18 cellular contexts compared by ENCODE assay signal in genomic region chr14:50523271-50524041, GRCh38. TPM values are rescaled to one million over a fixed set of nuclear protein-coding genes. Genes with fewer than 3 reads are reported as not detected.
A peak's percentile ranks its signal among the peaks of the same experiment; 100 is the strongest.
DNase-seq lines count a peak whose midpoint lies in the region; ATAC-seq and TF ChIP-seq lines count a peak whose summit lies in the region.
"Had no signal": no experiment of that assay in that cellular context is flagged by ENCODE, and none has a peak within 500 bp of the region (broad histone marks: within the 10 kb centered on the region; RNA-seq: fewer than 3 reads in every experiment).

No MANE protein-coding gene starts in this region.

- peaks cover 4% of the 10 kb centered on the region for H3K36me3 ChIP-seq in OCI-LY3 (replicated peaks; ENCODE audit: low read depth, low read length)
- H3K36me3 ChIP-seq: neutrophil, sigmoid colon had no signal

- H3K4me3 ChIP-seq in OCI-LY3 (ENCODE audit: low read length), result peak overlapping the region; percentile 18
- H3K4me3 ChIP-seq: MG63, sigmoid colon, stomach had no signal

- peaks cover 59% of the 10 kb centered on the region for H3K4me1 Mint-ChIP-seq in activated naive CD4-positive, alpha-beta T cell treated with anti-CD3 and anti-CD28 coated beads for 36 hours (ENCODE audit: low read depth)
- H3K4me1 Mint-ChIP-seq in effector memory CD8-positive, alpha-beta T cell (ENCODE audit: low read depth in 2 of 2), result peaks cover 45 to 53% of the 10 kb centered on the region in 2 donors

- H3K79me2 ChIP-seq in OCI-LY3 (ENCODE audit: low read length), result peaks cover 93% of the 10 kb centered on the region

- H4K20me1 ChIP-seq in OCI-LY3 (ENCODE audit: insufficient read depth, low read length), result peaks cover 43% of the 10 kb centered on the region

- no peaks in the 10 kb centered on the region for H3K27me3 Mint-ChIP-seq in activated naive CD4-positive, alpha-beta T cell treated with anti-CD3 and anti-CD28 coated beads for 36 hours (ENCODE audit: low read depth)
- no peaks in the 10 kb centered on the region for H3K27me3 Mint-ChIP-seq in effector memory CD8-positive, alpha-beta T cell

- H3K27me3 ChIP-seq in OCI-LY3 (ENCODE audit: low read depth, low read length), result no peaks in the 10 kb centered on the region
- H3K27me3 ChIP-seq: MG63, neutrophil, sigmoid colon, stomach had no signal

- CTCF ChIA-PET in activated naive CD4-positive, alpha-beta T cell treated with anti-CD3 and anti-CD28 coated beads for 36 hours (lab: Charles Lee), result interaction anchor here (1.0 to 4.4 kb wide), 6 partner anchors 8 to 255 kb away, joined by 3 to 28 read pairs (median 6); partner anchors contain the start of gene MAP4K5

- no peak for ATAC-seq in effector memory CD8-positive, alpha-beta T cell (replicated peaks)
- no peak for ATAC-seq in HG03097 (IDR thresholded peaks at IDR 0.05; ENCODE audit: low FRiP score, unreplicated experiment)
- ATAC-seq in Right ventricle myocardium superior (ENCODE audit: poor library complexity), result no peak

- no peak overlapping the region for H2AFZ ChIP-seq in OCI-LY3 (ENCODE audit: low read depth, low read length)

- peaks cover 46% of the 10 kb centered on the region for H3K4me1 ChIP-seq in OCI-LY3 (ENCODE audit: low read length)

- intact Hi-C loops in activated naive CD4-positive, alpha-beta T cell treated with anti-CD3 and anti-CD28 coated beads for 36 hours (cut with micrococcal nuclease), result loop anchor here (2.0 to 5.0 kb wide), 8 partner anchors 127 to 1879 kb away; partner anchors contain the start of genes CDKL1, KLHDC2, RPS29 and VCPKMT
- intact Hi-C loops in Right ventricle myocardium superior (cut with DNase I), result no loop called here

- peak overlapping the region; percentile 13 for H3K4me3 Mint-ChIP-seq in activated naive CD4-positive, alpha-beta T cell treated with anti-CD3 and anti-CD28 coated beads for 36 hours
- H3K4me3 Mint-ChIP-seq in effector memory CD8-positive, alpha-beta T cell, result peak overlapping the region in 1 of 2 donors; percentile 21
- H3K4me3 Mint-ChIP-seq: T-helper 1 cell treated with Interleukin-12 subunit alpha and Interleukin-12 subunit beta and Interleukin-4 antibody, amounts not matched to agents 30 μg/mL and 1 μg/mL, for 36 hours had no signal

- H3K4me2 ChIP-seq in OCI-LY3 (ENCODE audit: low read length), result peak overlapping the region; percentile 64

- peak overlapping the region; percentile 54 for H3K27ac Mint-ChIP-seq in activated naive CD4-positive, alpha-beta T cell treated with anti-CD3 and anti-CD28 coated beads for 36 hours
- peak overlapping the region; percentile 64 to 91 for H3K27ac Mint-ChIP-seq in effector memory CD8-positive, alpha-beta T cell

- H3K27ac ChIP-seq in OCI-LY3 (ENCODE audit: low read length) (peak overlapping the region; percentile 66), substantia nigra (ENCODE audit: low read depth, low read length, poor library complexity, severe bottlenecking) (peak overlapping the region; percentile 42)
- H3K27ac ChIP-seq: neutrophil, sigmoid colon had no signal

- peak overlapping the region; percentile 5; the same call in 1 of the 2 replicates for H3K9ac ChIP-seq in OCI-LY3 (ENCODE audit: low read length)

- H3K9me3 ChIP-seq in OCI-LY3 (ENCODE audit: insufficient read depth, low read length), result no peaks in the 10 kb centered on the region
- H3K9me3 ChIP-seq: MG63, neutrophil, sigmoid colon, stomach had no signal

- H3K9me3 Mint-ChIP-seq in activated naive CD4-positive, alpha-beta T cell treated with anti-CD3 and anti-CD28 coated beads for 36 hours, result no peaks in the 10 kb centered on the region
- no peaks in the 10 kb centered on the region for H3K9me3 Mint-ChIP-seq in effector memory CD8-positive, alpha-beta T cell
- H3K9me3 Mint-ChIP-seq: T-helper 1 cell treated with Interleukin-12 subunit alpha and Interleukin-12 subunit beta and Interleukin-4 antibody, amounts not matched to agents 30 μg/mL and 1 μg/mL, for 36 hours had no signal

- DNase-seq in activated naive CD4-positive, alpha-beta T cell treated with anti-CD3 and anti-CD28 coated beads for 36 hours, result no peak
- no peak for DNase-seq in activated naive CD4-positive, alpha-beta T cell treated with anti-CD3 and anti-CD28 coated beads, Interleukin-2, amount 50 U/mL, for 16 hours
- no peak for DNase-seq in effector memory CD8-positive, alpha-beta T cell
- no peak for DNase-seq in substantia nigra (lab: John Stamatoyannopoulos, UW)
- DNase-seq in Right ventricle myocardium superior, result no peak
- no peak for DNase-seq in A172 (ENCODE audit: low spot score)
- DNase-seq: activated CD4-positive, alpha-beta T cell treated with anti-CD3 and anti-CD28 coated beads for 4 hours; activated effector memory CD4-positive, alpha-beta T cell treated with Interleukin-2 at 50 U/mL for 16 hours; DMS 273 treated with DMSO at 0.1 percent for 48 hours; MG63; NCI-H2029; NCI-H524 treated with DMSO at 0.1 percent for 48 hours; sigmoid colon; stomach had no signal

- peaks cover 5% of the 10 kb centered on the region for H3K36me3 Mint-ChIP-seq in activated naive CD4-positive, alpha-beta T cell treated with anti-CD3 and anti-CD28 coated beads for 36 hours (ENCODE audit: low read depth)
- H3K36me3 Mint-ChIP-seq in effector memory CD8-positive, alpha-beta T cell (ENCODE audit: insufficient read depth), result peaks cover 5% of the 10 kb centered on the region

- no peak for TF ChIP-seq CTCF in OCI-LY3 (IDR thresholded peaks at IDR 0.05; ENCODE audit: low read depth, low read length)

RNA-seq across cellular contexts. Expression of gene MAP4K5, which starts 8.9 kb away (rescaled TPM):
- 10 to 100 TPM; 10.2 to 11.2 TPM for total RNA-seq in activated naive CD4-positive, alpha-beta T cell treated with anti-CD3 and anti-CD28 coated beads for 36 hours
- 13.9 TPM for total RNA-seq in Right ventricle myocardium superior
- total RNA-seq in A172 (2014; rRNA removed; shearing (Covaris generic)), result 42.0 and 44.4 TPM in 2 replicates

RNA-seq across cellular contexts. Expression of gene ATL1, which starts 36.5 kb away (rescaled TPM):
- 1 to 10 TPM in 1 of 2 experiments, not detected in 1; 1.0 TPM for total RNA-seq in activated naive CD4-positive, alpha-beta T cell treated with anti-CD3 and anti-CD28 coated beads for 36 hours
- total RNA-seq in Right ventricle myocardium superior, result 0.89 TPM
- 14.0 and 15.8 TPM in 2 replicates for total RNA-seq in A172 (2014; rRNA removed; shearing (Covaris generic))
